ENCODE assay signal across 20 cellular contexts in the genomic region with DNA sequence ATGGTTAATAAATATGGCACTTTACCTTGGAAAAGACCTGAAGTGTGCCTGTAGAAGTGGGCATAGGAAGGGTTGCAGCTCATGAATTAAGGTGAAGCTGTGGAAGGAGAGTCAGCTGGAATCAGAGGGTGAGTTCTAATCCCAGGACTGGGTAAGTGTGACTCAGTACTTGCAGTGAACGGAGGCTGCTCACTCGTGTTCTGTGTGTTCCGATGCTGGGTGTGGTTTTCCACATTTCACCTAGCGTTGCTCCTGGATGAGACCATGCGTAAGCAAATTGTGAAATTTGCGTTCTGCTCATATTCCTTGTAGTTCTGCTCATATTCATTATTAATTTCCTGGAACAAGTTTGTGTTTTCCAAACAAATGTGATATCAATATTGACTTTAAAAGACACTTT.
"Had no signal": no experiment of that assay in that cellular context is flagged by ENCODE, and none has a peak within 500 bp of the region (broad histone marks: within the 10 kb centered on the region; RNA-seq: fewer than 3 reads in every experiment).

No MANE protein-coding gene starts in this region.

- H3K4me1 Mint-ChIP-seq: naive thymus-derived CD4-positive, alpha-beta T cell; nephron progenitor cell; stimulated activated naive B cell treated with anti-CD40 and anti-IgM and Interleukin-4, amounts not matched to agents 10 μg/mL and 1 μg/mL and 100 μg/mL, for 72 hours; stimulated activated naive CD8-positive, alpha-beta T cell treated with anti-CD3 and anti-CD28 coated beads, Interleukin-15, amount 100 ng/mL, for 72 hours had no signal

- H3K9me3 ChIP-seq: prostate gland, sigmoid colon, testis, transverse colon had no signal

- H3K27me3 Mint-ChIP-seq: naive thymus-derived CD4-positive, alpha-beta T cell; stimulated activated naive B cell treated with anti-CD40 and anti-IgM and Interleukin-4, amounts not matched to agents 10 μg/mL and 1 μg/mL and 100 μg/mL, for 72 hours; stimulated activated naive CD8-positive, alpha-beta T cell treated with anti-CD3 and anti-CD28 coated beads, Interleukin-15, amount 100 ng/mL, for 72 hours had no signal

- H3K36me3 ChIP-seq: prostate gland, sigmoid colon, transverse colon had no signal

- H3K27ac ChIP-seq: parathyroid adenoma, prostate gland, sigmoid colon, skin epidermis, testis, transverse colon had no signal

- DNase-seq: cerebellar nuclear complex; dermis blood vessel endothelial cell; erythroblast; head of caudate nucleus; hippocampal formation; kidney glomerular epithelial cell; mammary epithelial cell; naive thymus-derived CD4-positive, alpha-beta T cell; nephron progenitor cell; retina; sigmoid colon; stimulated activated CD4-positive, alpha-beta T cell treated with anti-CD3 and anti-CD28 coated beads, Interleukin-2, amount 100 ng/mL, for 24 hours; stimulated activated CD4-positive, alpha-beta T cell treated with anti-CD3 and anti-CD28 coated beads, Interleukin-4, amount 100 ng/mL, for 4 hours; stimulated activated naive B cell treated with anti-CD40 and anti-IgM and Interleukin-4, amounts not matched to agents 10 μg/mL and 1 μg/mL and 100 μg/mL, for 72 hours; stimulated activated naive CD8-positive, alpha-beta T cell treated with anti-CD3 and anti-CD28 coated beads, Interleukin-15, amount 100 ng/mL, for 72 hours; testis; transverse colon had no signal

- H3K9me3 Mint-ChIP-seq: naive thymus-derived CD4-positive, alpha-beta T cell; nephron progenitor cell; stimulated activated naive B cell treated with anti-CD40 and anti-IgM and Interleukin-4, amounts not matched to agents 10 μg/mL and 1 μg/mL and 100 μg/mL, for 72 hours; stimulated activated naive CD8-positive, alpha-beta T cell treated with anti-CD3 and anti-CD28 coated beads, Interleukin-15, amount 100 ng/mL, for 72 hours had no signal

- H3K4me1 ChIP-seq: parathyroid adenoma, prostate gland, sigmoid colon had no signal

- H3K4me3 ChIP-seq: prostate gland, sigmoid colon, skin epidermis, testis, transverse colon had no signal

- H3K36me3 Mint-ChIP-seq: naive thymus-derived CD4-positive, alpha-beta T cell; stimulated activated naive B cell treated with anti-CD40 and anti-IgM and Interleukin-4, amounts not matched to agents 10 μg/mL and 1 μg/mL and 100 μg/mL, for 72 hours had no signal

- H3K27me3 ChIP-seq: sigmoid colon, testis, transverse colon had no signal

- ATAC-seq: naive thymus-derived CD4-positive, alpha-beta T cell; stimulated activated naive B cell treated with anti-CD40 and anti-IgM and Interleukin-4, amounts not matched to agents 10 μg/mL and 1 μg/mL and 100 μg/mL, for 72 hours; stimulated activated naive CD8-positive, alpha-beta T cell treated with anti-CD3 and anti-CD28 coated beads, Interleukin-15, amount 100 ng/mL, for 72 hours had no signal

- H3K27ac Mint-ChIP-seq: nephron progenitor cell; stimulated activated naive B cell treated with anti-CD40 and anti-IgM and Interleukin-4, amounts not matched to agents 10 μg/mL and 1 μg/mL and 100 μg/mL, for 72 hours; stimulated activated naive CD8-positive, alpha-beta T cell treated with anti-CD3 and anti-CD28 coated beads, Interleukin-15, amount 100 ng/mL, for 72 hours had no signal

- H3K4me3 Mint-ChIP-seq: naive thymus-derived CD4-positive, alpha-beta T cell; nephron progenitor cell; stimulated activated naive B cell treated with anti-CD40 and anti-IgM and Interleukin-4, amounts not matched to agents 10 μg/mL and 1 μg/mL and 100 μg/mL, for 72 hours; stimulated activated naive CD8-positive, alpha-beta T cell treated with anti-CD3 and anti-CD28 coated beads, Interleukin-15, amount 100 ng/mL, for 72 hours had no signal
